Comparison of ENCODE assay signal across 21 cellular contexts in the genomic region with DNA sequence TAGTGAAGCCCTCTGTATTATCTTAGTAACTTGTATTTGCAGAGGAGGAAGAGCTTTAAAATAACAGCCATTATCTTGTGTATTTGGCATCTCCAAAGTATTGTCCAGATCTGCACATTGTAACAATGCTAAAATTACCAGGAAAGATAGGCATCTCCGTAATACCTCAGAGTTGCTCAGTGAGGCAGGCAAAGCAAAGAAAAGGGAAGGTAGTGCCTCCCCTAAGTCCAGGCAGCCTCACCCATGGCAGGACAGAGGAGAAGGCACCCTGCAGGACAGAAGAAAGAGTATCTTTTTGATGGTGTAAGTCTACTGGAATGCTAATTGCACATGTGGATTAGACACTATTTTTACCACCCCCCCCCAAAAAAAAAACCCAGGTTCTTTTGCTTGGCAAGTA. TPM values are rescaled to one million over a fixed set of nuclear protein-coding genes. Genes with fewer than 3 reads are reported as not detected.
A peak's percentile ranks its signal among the peaks of the same experiment; 100 is the strongest.
DNase-seq lines count a peak whose midpoint lies in the region; ATAC-seq and TF ChIP-seq lines count a peak whose summit lies in the region.
"Had no signal": no experiment of that assay in that cellular context is flagged by ENCODE, and none has a peak within 500 bp of the region (broad histone marks: within the 10 kb centered on the region; RNA-seq: fewer than 3 reads in every experiment).

No MANE protein-coding gene starts in this region.

- H3K36me3 Mint-ChIP-seq in CD14-positive monocyte = peaks cover 4 to 5% of the 10 kb centered on the region in 2 donors
- H3K36me3 Mint-ChIP-seq in endodermal cell (ENCODE audit: low read depth) = no peaks in the 10 kb centered on the region
- H3K36me3 Mint-ChIP-seq in activated T-helper 17 cell treated with anti-CD3 and anti-CD28 coated beads, Interleukin-2, amount 50 U/mL, for 72 hours (ENCODE audit: low read depth) = no peaks in the 10 kb centered on the region
- H3K36me3 Mint-ChIP-seq in activated T-cell treated with anti-CD3 and anti-CD28 coated beads, Interleukin-2, amount 50 U/mL, for 72 hours (ENCODE audit: insufficient read depth in 2 of 2) = no peaks in the 10 kb centered on the region
- H3K36me3 Mint-ChIP-seq: CD8-positive, alpha-beta T cell; T-cell had no signal

- TF ChIP-seq CTCF in CD14-positive monocyte (IDR thresholded peaks at IDR 0.05) (peak; percentile 22), GM13976 (IDR thresholded peaks at IDR 0.05; ENCODE audit: borderline replicate concordance, control extremely low read depth, extremely low read depth, insufficient read depth, missing control alignments) (peak; percentile 3), endodermal cell (conservative IDR thresholded peaks at IDR 0.05) (peak; percentile 21)

- peaks cover 0 to 5% (median 3%) of the 10 kb centered on the region in 7 donors for H3K9me3 Mint-ChIP-seq in CD14-positive monocyte
- H3K9me3 Mint-ChIP-seq in endodermal cell = no peaks in the 10 kb centered on the region
- H3K9me3 Mint-ChIP-seq in activated T-helper 17 cell treated with anti-CD3 and anti-CD28 coated beads, Interleukin-2, amount 50 U/mL, for 72 hours = no peaks in the 10 kb centered on the region
- no peaks in the 10 kb centered on the region for H3K9me3 Mint-ChIP-seq in activated T-cell treated with anti-CD3 and anti-CD28 coated beads, Interleukin-2, amount 50 U/mL, for 72 hours
- H3K9me3 Mint-ChIP-seq: CD8-positive, alpha-beta T cell; T-cell had no signal

- H3K36me3 ChIP-seq in endodermal cell (ENCODE audit: control insufficient read depth, insufficient read depth, low read length) = no peaks in the 10 kb centered on the region
- H3K36me3 ChIP-seq: BE2C, Peyer's patch had no signal

- H3K4me3 Mint-ChIP-seq in CD14-positive monocyte (no peak overlapping the region), endodermal cell (no peak overlapping the region)
- no peak overlapping the region for H3K4me3 Mint-ChIP-seq in activated T-helper 17 cell treated with anti-CD3 and anti-CD28 coated beads, Interleukin-2, amount 50 U/mL, for 72 hours
- H3K4me3 Mint-ChIP-seq in activated T-cell treated with anti-CD3 and anti-CD28 coated beads, Interleukin-2, amount 50 U/mL, for 72 hours = no peak overlapping the region
- H3K4me3 Mint-ChIP-seq: CD8-positive, alpha-beta T cell; T-cell had no signal

- no peak for ATAC-seq in activated T-helper 17 cell treated with anti-CD3 and anti-CD28 coated beads, Interleukin-2, amount 50 U/mL, for 72 hours (replicated peaks)
- no peak for ATAC-seq in activated T-cell treated with anti-CD3 and anti-CD28 coated beads, Interleukin-2, amount 50 U/mL, for 72 hours (replicated peaks in 1 of 2)
- ATAC-seq in HG02973 (IDR thresholded peaks at IDR 0.05; ENCODE audit: unreplicated experiment) (no peak), GM18909 (IDR thresholded peaks at IDR 0.05; ENCODE audit: poor library complexity, unreplicated experiment) (no peak)
- ATAC-seq: CD8-positive, alpha-beta T cell; T-cell had no signal

- H3K9me3 ChIP-seq in endodermal cell (ENCODE audit: control insufficient read depth, low read length) = no peaks in the 10 kb centered on the region
- H3K9me3 ChIP-seq: BE2C, Peyer's patch had no signal

- in situ Hi-C loops in GM13976 (cut with MboI; ENCODE audit: low sequenced_read_pairs, unreplicated experiment) = no loop called here

- H3K27me3 Mint-ChIP-seq in CD14-positive monocyte (ENCODE audit: low read depth in 3 of 3) (peaks cover 2 to 5% (median 4%) of the 10 kb centered on the region in 3 donors), endodermal cell (ENCODE audit: insufficient read depth) (no peaks in the 10 kb centered on the region)
- no peaks in the 10 kb centered on the region for H3K27me3 Mint-ChIP-seq in activated T-helper 17 cell treated with anti-CD3 and anti-CD28 coated beads, Interleukin-2, amount 50 U/mL, for 72 hours
- H3K27me3 Mint-ChIP-seq in activated T-cell treated with anti-CD3 and anti-CD28 coated beads, Interleukin-2, amount 50 U/mL, for 72 hours (ENCODE audit: low read depth) = no peaks in the 10 kb centered on the region
- H3K27me3 Mint-ChIP-seq: T-cell had no signal

- peaks cover 28% of the 10 kb centered on the region for H3K4me1 Mint-ChIP-seq in CD14-positive monocyte
- peaks cover 27% of the 10 kb centered on the region for H3K4me1 Mint-ChIP-seq in endodermal cell
- no peaks in the 10 kb centered on the region for H3K4me1 Mint-ChIP-seq in activated T-helper 17 cell treated with anti-CD3 and anti-CD28 coated beads, Interleukin-2, amount 50 U/mL, for 72 hours
- no peaks in the 10 kb centered on the region for H3K4me1 Mint-ChIP-seq in activated T-cell treated with anti-CD3 and anti-CD28 coated beads, Interleukin-2, amount 50 U/mL, for 72 hours (ENCODE audit: low read depth)
- H3K4me1 Mint-ChIP-seq: T-cell had no signal

- H3K27ac ChIP-seq in endodermal cell (ENCODE audit: low read depth, low read length) = no peak overlapping the region
- H3K27ac ChIP-seq: Peyer's patch had no signal

- peaks cover 11% of the 10 kb centered on the region for H3K4me1 ChIP-seq in endodermal cell (ENCODE audit: control insufficient read depth, insufficient read depth, low read length)
- H3K4me1 ChIP-seq: BE2C, Peyer's patch had no signal

- 90% methylated on average over 1 of the region's 1 CpG; no CpG with 5 or more reads in 1 of the 2 experiments for WGBS in endodermal cell (ENCODE audit: insufficient coverage in 1 of 2, insufficient read length in 1 of 2), 2 experiments

- H3K27me3 ChIP-seq in endodermal cell (ENCODE audit: control insufficient read depth, insufficient read depth, low read length, poor library complexity, severe bottlenecking) = no peaks in the 10 kb centered on the region
- H3K27me3 ChIP-seq: BE2C, Peyer's patch had no signal

- no peak overlapping the region for H3K4me3 ChIP-seq in endodermal cell (ENCODE audit: low read length)
- H3K4me3 ChIP-seq: Peyer's patch had no signal

- no peak for DNase-seq in CD14-positive monocyte (ENCODE audit: low spot score)
- DNase-seq in GM13976 (ENCODE audit: low spot score) = no peak
- DNase-seq in OCI-M1 (lab: John Stamatoyannopoulos, UW) = peak; percentile 19
- DNase-seq in endodermal cell = no peak
- DNase-seq in activated T-cell treated with anti-CD3 and anti-CD28 coated beads, Interleukin-2, amount 50 U/mL, for 72 hours = no peak
- DNase-seq: ACHN; BE2C; CD8-positive, alpha-beta T cell; KG1; NCI-H1436; NCI-H2029 treated with DMSO at 0.1 percent for 48 hours; NCI-H345; NCI-H526 treated with DMSO at 0.1 percent for 48 hours; Peyer's patch; SHP77 treated with DMSO at 0.1 percent for 48 hours; T-cell; T1000 had no signal

- intact Hi-C loops in CD14-positive monocyte (cut with micrococcal nuclease) = loop anchor here (10.0 kb wide), 2 partner anchors 97 to 323 kb away; no protein-coding TSS in a partner anchor

- no peak overlapping the region for H3K9ac ChIP-seq in endodermal cell (ENCODE audit: extremely low read depth, low read length, poor library complexity, severe bottlenecking)

- H3K27ac Mint-ChIP-seq in CD14-positive monocyte = peak overlapping the region in 1 of 7 donors; percentile 31
- H3K27ac Mint-ChIP-seq in endodermal cell = no peak overlapping the region
- no peak overlapping the region for H3K27ac Mint-ChIP-seq in activated T-helper 17 cell treated with anti-CD3 and anti-CD28 coated beads, Interleukin-2, amount 50 U/mL, for 72 hours
- H3K27ac Mint-ChIP-seq in activated T-cell treated with anti-CD3 and anti-CD28 coated beads, Interleukin-2, amount 50 U/mL, for 72 hours = no peak overlapping the region
- H3K27ac Mint-ChIP-seq: CD8-positive, alpha-beta T cell; T-cell had no signal

RNA-seq across cellular contexts. Expression of a gene that starts 13.6 kb away (rescaled TPM):
- not detected for polyA plus RNA-seq in CD14-positive monocyte
- total RNA-seq in endodermal cell = under 1 TPM in 1 of 2 donors, not detected in 1; 0.40 TPM
- not detected for polyA plus RNA-seq in endodermal cell (2013, experiment 1 of 2)
- not detected for polyA plus RNA-seq in endodermal cell (2013, experiment 2 of 2)
- not detected for total RNA-seq in activated T-helper 17 cell treated with anti-CD3 and anti-CD28 coated beads, Interleukin-2, amount 50 U/mL, for 72 hours
- total RNA-seq in activated T-cell treated with anti-CD3 and anti-CD28 coated beads, Interleukin-2, amount 50 U/mL, for 72 hours = not detected
- total RNA-seq: CD8-positive, alpha-beta T cell; M059J; Peyer's patch; T-cell had no signal

RNA-seq across cellular contexts. Expression of a gene that starts 27.9 kb away (rescaled TPM):
- 10 to 100 TPM in 1 of 2 donors, 1 to 10 TPM in 1; 7.4 to 30.2 TPM for polyA plus RNA-seq in CD14-positive monocyte
- total RNA-seq in endodermal cell = 1 to 10 TPM; 1.2 to 2.0 TPM
- polyA plus RNA-seq in endodermal cell (2013, experiment 1 of 2) = 0.68 TPM
- 0.75 TPM for polyA plus RNA-seq in endodermal cell (2013, experiment 2 of 2)
- under 1 TPM in 1 of 2 donors, not detected in 1; 0.13 TPM for total RNA-seq in activated T-helper 17 cell treated with anti-CD3 and anti-CD28 coated beads, Interleukin-2, amount 50 U/mL, for 72 hours
- total RNA-seq in activated T-cell treated with anti-CD3 and anti-CD28 coated beads, Interleukin-2, amount 50 U/mL, for 72 hours = not detected
